ENCODE assay signal across 13 cellular contexts in genomic region chr11:14773755-14774154, GRCh38.
A peak's percentile ranks its signal among the peaks of the same experiment; 100 is the strongest.
DNase-seq lines count a peak whose midpoint lies in the region; ATAC-seq and TF ChIP-seq lines count a peak whose summit lies in the region.
"Had no signal": no experiment of that assay in that cellular context is flagged by ENCODE, and none has a peak within 500 bp of the region (broad histone marks: within the 10 kb centered on the region; RNA-seq: fewer than 3 reads in every experiment).

No MANE protein-coding gene starts in this region.

- intact Hi-C loops in activated CD4-positive, alpha-beta memory T cell treated with anti-CD3 and anti-CD28 coated beads for 36 hours (cut with micrococcal nuclease) = no loop called here

- no peak for ATAC-seq in omental fat pad (ENCODE audit: low FRiP score)
- ATAC-seq: gastroesophageal sphincter had no signal

- POLR2A ChIA-PET in activated CD4-positive, alpha-beta memory T cell treated with anti-CD3 and anti-CD28 coated beads for 36 hours (lab: Charles Lee) = no interaction called here
- POLR2A ChIA-PET in activated CD4-positive, alpha-beta memory T cell treated with anti-CD3 and anti-CD28 coated beads, Interleukin-2, amount 10 ng/mL, durations not matched to agents 7 days and 5 days (lab: Charles Lee) = interaction anchor here (0.7 to 2.0 kb wide), 3 partner anchors 8 to 195 kb away, joined by 3 to 9 read pairs (median 4); partner anchors contain the start of gene PDE3B
- POLR2A ChIA-PET in RWPE1 (lab: Yijun Ruan, JAX; ENCODE audit: low non-redundant PET) = no interaction called here

- H3K36me3 ChIP-seq in OCI-LY1 (ENCODE audit: insufficient read depth, low read length) = no peaks in the 10 kb centered on the region
- H3K36me3 ChIP-seq: gastroesophageal sphincter had no signal

- no peak overlapping the region for H3K9ac ChIP-seq in OCI-LY1 (ENCODE audit: low read length)

- no peak overlapping the region for H3K27ac ChIP-seq in OCI-LY1 (ENCODE audit: low read depth, low read length, poor library complexity, severe bottlenecking)
- H3K27ac ChIP-seq in RWPE1 = no peak overlapping the region
- H3K27ac ChIP-seq: gastroesophageal sphincter, VCaP had no signal

- no peaks in the 10 kb centered on the region for H4K20me1 ChIP-seq in OCI-LY1 (ENCODE audit: insufficient read depth, low read length)

- TF ChIP-seq CTCF in OCI-LY1 (IDR thresholded peaks at IDR 0.05; ENCODE audit: low read length) (peak; percentile 32; the same call in 1 of the 2 replicates), epithelial cell of proximal tubule (conservative IDR thresholded peaks at IDR 0.05; ENCODE audit: low read depth, low read length) (peak; percentile 53), omental fat pad (IDR thresholded peaks at IDR 0.05) (no peak), RWPE1 (conservative IDR thresholded peaks at IDR 0.05; ENCODE audit: low read depth) (no peak)

- no peak overlapping the region for H2AFZ ChIP-seq in OCI-LY1 (ENCODE audit: low read length)

- no peaks in the 10 kb centered on the region for H3K9me3 Mint-ChIP-seq in activated CD4-positive, alpha-beta memory T cell treated with anti-CD3 and anti-CD28 coated beads for 36 hours
- H3K9me3 Mint-ChIP-seq in activated CD4-positive, alpha-beta memory T cell treated with anti-CD3 and anti-CD28 coated beads, Interleukin-2, amount 10 ng/mL, durations not matched to agents 7 days and 5 days = peaks cover 15% of the 10 kb centered on the region

- no peak overlapping the region for H3K4me2 ChIP-seq in OCI-LY1 (ENCODE audit: low read length)

- no peaks in the 10 kb centered on the region for H3K27me3 ChIP-seq in OCI-LY1 (ENCODE audit: insufficient read depth, low read length)
- H3K27me3 ChIP-seq: gastroesophageal sphincter had no signal

- no peaks in the 10 kb centered on the region for H3K27me3 Mint-ChIP-seq in activated CD4-positive, alpha-beta memory T cell treated with anti-CD3 and anti-CD28 coated beads for 36 hours
- no peaks in the 10 kb centered on the region for H3K27me3 Mint-ChIP-seq in activated CD4-positive, alpha-beta memory T cell treated with anti-CD3 and anti-CD28 coated beads, Interleukin-2, amount 10 ng/mL, durations not matched to agents 7 days and 5 days

- H3K9me3 ChIP-seq in OCI-LY1 (ENCODE audit: low read length) = no peaks in the 10 kb centered on the region
- H3K9me3 ChIP-seq: gastroesophageal sphincter had no signal

- H3K27ac Mint-ChIP-seq in activated CD4-positive, alpha-beta memory T cell treated with anti-CD3 and anti-CD28 coated beads for 36 hours = no peak overlapping the region
- H3K27ac Mint-ChIP-seq in activated CD4-positive, alpha-beta memory T cell treated with anti-CD3 and anti-CD28 coated beads, Interleukin-2, amount 10 ng/mL, durations not matched to agents 7 days and 5 days = no peak overlapping the region
- H3K27ac Mint-ChIP-seq: nephron had no signal

- peaks cover 40% of the 10 kb centered on the region for H3K4me1 ChIP-seq in OCI-LY1 (ENCODE audit: insufficient read depth, low read length, severe bottlenecking)
- H3K4me1 ChIP-seq: gastroesophageal sphincter had no signal

- peak; percentile 16 for DNase-seq in activated CD4-positive, alpha-beta memory T cell treated with anti-CD3 and anti-CD28 coated beads for 36 hours
- no peak for DNase-seq in activated CD4-positive, alpha-beta memory T cell treated with anti-CD3 and anti-CD28 coated beads, Interleukin-2, amount 10 ng/mL, durations not matched to agents 7 days and 5 days
- DNase-seq in epithelial cell of proximal tubule (ENCODE audit: low read depth) (no peak), skeletal muscle cell (ENCODE audit: low read depth) (peak; percentile 15), omental fat pad (ENCODE audit: low spot score) (no peak), AG08395 (ENCODE audit: low spot score) (no peak), RWPE1 (ENCODE audit: low spot score) (no peak)
- DNase-seq: HCEC 1CT, NCI-H510A had no signal

- H3K9me2 ChIP-seq in OCI-LY1 (ENCODE audit: low read depth, low read length) = no peaks in the 10 kb centered on the region

- CTCF ChIA-PET in activated CD4-positive, alpha-beta memory T cell treated with anti-CD3 and anti-CD28 coated beads for 36 hours (lab: Charles Lee) = interaction anchor here (0.6 to 1.6 kb wide), 7 partner anchors 9 to 230 kb away, joined by 3 to 7 read pairs (median 4); partner anchors contain the start of gene PDE3B
- CTCF ChIA-PET in activated CD4-positive, alpha-beta memory T cell treated with anti-CD3 and anti-CD28 coated beads, Interleukin-2, amount 10 ng/mL, durations not matched to agents 7 days and 5 days (lab: Charles Lee) = interaction anchor here (0.7 to 2.4 kb wide), 3 partner anchors 25 to 239 kb away, joined by 3 to 13 read pairs (median 5); no protein-coding TSS in a partner anchor
- CTCF ChIA-PET in RWPE1 (lab: Yijun Ruan, JAX) = no interaction called here

- H3K36me3 Mint-ChIP-seq in activated CD4-positive, alpha-beta memory T cell treated with anti-CD3 and anti-CD28 coated beads for 36 hours = peaks cover 20% of the 10 kb centered on the region
- H3K36me3 Mint-ChIP-seq in activated CD4-positive, alpha-beta memory T cell treated with anti-CD3 and anti-CD28 coated beads, Interleukin-2, amount 10 ng/mL, durations not matched to agents 7 days and 5 days (ENCODE audit: low read depth) = peaks cover 55% of the 10 kb centered on the region

- H3K4me1 Mint-ChIP-seq in activated CD4-positive, alpha-beta memory T cell treated with anti-CD3 and anti-CD28 coated beads for 36 hours (ENCODE audit: low read depth) = peaks cover 44% of the 10 kb centered on the region
- peaks cover 45% of the 10 kb centered on the region for H3K4me1 Mint-ChIP-seq in activated CD4-positive, alpha-beta memory T cell treated with anti-CD3 and anti-CD28 coated beads, Interleukin-2, amount 10 ng/mL, durations not matched to agents 7 days and 5 days
- H3K4me1 Mint-ChIP-seq: nephron had no signal

- no peaks in the 10 kb centered on the region for H3K79me2 ChIP-seq in OCI-LY1 (ENCODE audit: insufficient read depth, low read length)

- peaks cover 3% of the 10 kb centered on the region; the same call in 1 of the 2 replicates for H3F3A ChIP-seq in OCI-LY1 (ENCODE audit: insufficient read depth, low read length)

- H3K4me3 ChIP-seq in OCI-LY1 (ENCODE audit: low read depth, low read length, poor library complexity, severe bottlenecking) = no peak overlapping the region
- no peak overlapping the region for H3K4me3 ChIP-seq in epithelial cell of proximal tubule (ENCODE audit: low read depth, low read length)
- H3K4me3 ChIP-seq in skeletal muscle cell (ENCODE audit: low read depth, low read length) = no peak overlapping the region
- H3K4me3 ChIP-seq: gastroesophageal sphincter had no signal

- H3K4me3 Mint-ChIP-seq in activated CD4-positive, alpha-beta memory T cell treated with anti-CD3 and anti-CD28 coated beads for 36 hours = no peak overlapping the region
- H3K4me3 Mint-ChIP-seq in activated CD4-positive, alpha-beta memory T cell treated with anti-CD3 and anti-CD28 coated beads, Interleukin-2, amount 10 ng/mL, durations not matched to agents 7 days and 5 days = no peak overlapping the region
- H3K4me3 Mint-ChIP-seq: nephron had no signal

Comparison
In these comparisons a context has a peak if more than half of its experiments do, and no peak if none do; other contexts are left out.
1. DNase-seq: peak in activated CD4-positive, alpha-beta memory T cell treated with anti-CD3 and anti-CD28 coated beads for 36 hours (single experiment) and skeletal muscle cell (single experiment); none in activated CD4-positive, alpha-beta memory T cell treated with anti-CD3 and anti-CD28 coated beads, Interleukin-2, amount 10 ng/mL, durations not matched to agents 7 days and 5 days (single experiment), epithelial cell of proximal tubule (single experiment), omental fat pad (single experiment), AG08395 (single experiment) and RWPE1 (single experiment).
2. CTCF ChIP-seq: peak in OCI-LY1 (single experiment) and epithelial cell of proximal tubule (single experiment); none in omental fat pad (0 of 3) and RWPE1 (single experiment).